ENCODE assay signal across 21 cellular contexts in genomic region chr16:23016372-23016771, GRCh38.
DNase-seq lines count a peak whose midpoint lies in the region; ATAC-seq, FAIRE-seq and TF ChIP-seq lines count a peak whose summit lies in the region.
"Had no signal": no experiment of that assay in that cellular context is flagged by ENCODE, and none has a peak within 500 bp of the region (broad histone marks: within the 10 kb centered on the region; RNA-seq: fewer than 3 reads in every experiment).

No MANE protein-coding gene starts in this region.

- no peak overlapping the region for H3K27ac Mint-ChIP-seq in activated CD8-positive, alpha-beta memory T cell treated with anti-CD3 and anti-CD28 coated beads, Interleukin-2, amount 10 ng/mL, durations not matched to agents 7 days and 5 days
- H3K27ac Mint-ChIP-seq: activated naive CD4-positive, alpha-beta T cell treated with anti-CD3 and anti-CD28 coated beads, Interleukin-2, amount 50 U/mL, for 24 hours had no signal

- DNase-seq in GM18507 (ENCODE audit: extremely low spot score, insufficient read length, low read depth) (no peak), NCI-H2107 (lab: John Stamatoyannopoulos, UW) (peak; percentile 59), kidney (peak; percentile 74), heart left ventricle (no peak), NCI-H446 (lab: John Stamatoyannopoulos, UW) (no peak), upper lobe of right lung (no peak)
- DNase-seq in activated CD8-positive, alpha-beta memory T cell treated with anti-CD3 and anti-CD28 coated beads, Interleukin-2, amount 10 ng/mL, durations not matched to agents 7 days and 5 days: no peak
- DNase-seq: activated CD4-positive, alpha-beta T cell treated with anti-CD3 and anti-CD28 coated beads for 1 hour; central memory CD4-positive, alpha-beta T cell; GF-D8; NCI-H748 treated with DMSO at 0.1 percent for 48 hours; OCI-M1; SHP77; stimulated activated CD4-positive, alpha-beta T cell treated with anti-CD3 and anti-CD28 coated beads, Interleukin-12 subunit alpha, Interleukin-12 subunit beta, amount 100 ng/mL, for 4 hours; uterus had no signal

- intact Hi-C loops in kidney (cut with DNase I) (no loop called here), heart left ventricle (cut with DNase I) (no loop called here), upper lobe of right lung (cut with DNase I) (no loop called here)

- no peak for TF ChIP-seq CTCF in kidney (IDR thresholded peaks at IDR 0.05; ENCODE audit: borderline replicate concordance, extremely low read depth, insufficient read depth)
- no peak for TF ChIP-seq CTCF in heart left ventricle (IDR thresholded peaks at IDR 0.05)
- no peak for TF ChIP-seq CTCF in upper lobe of right lung (IDR thresholded peaks at IDR 0.05)

- H3K36me3 ChIP-seq in BLaER1 treated with 17β-estradiol and CSF1 and Interleukin-3, amounts not matched to agents 10 nM and 100 nM: no peaks in the 10 kb centered on the region
- H3K36me3 ChIP-seq in kidney (ENCODE audit: control insufficient read depth in 1 of 2, insufficient read depth in 2 of 2, low read length in 2 of 2): no peaks in the 10 kb centered on the region
- H3K36me3 ChIP-seq in heart left ventricle: no peaks in the 10 kb centered on the region
- no peaks in the 10 kb centered on the region for H3K36me3 ChIP-seq in upper lobe of right lung
- H3K36me3 ChIP-seq: ascending aorta, uterus had no signal

- H3K9ac ChIP-seq in BLaER1 treated with 17β-estradiol and CSF1 and Interleukin-3, amounts not matched to agents 10 nM and 100 nM: no peak overlapping the region
- no peak overlapping the region for H3K9ac ChIP-seq in kidney (ENCODE audit: low read length in 2 of 2)

- no peaks in the 10 kb centered on the region for H3K27me3 ChIP-seq in BLaER1 treated with 17β-estradiol and CSF1 and Interleukin-3, amounts not matched to agents 10 nM and 100 nM
- H3K27me3 ChIP-seq in heart left ventricle (peaks cover 0 to 9% (median 0%) of the 10 kb centered on the region in 9 donors), upper lobe of right lung (no peaks in the 10 kb centered on the region)
- H3K27me3 ChIP-seq: ascending aorta, uterus had no signal

- CTCF ChIA-PET in activated CD8-positive, alpha-beta memory T cell treated with anti-CD3 and anti-CD28 coated beads, Interleukin-2, amount 10 ng/mL, durations not matched to agents 7 days and 5 days (lab: Charles Lee): no interaction called here

- peaks cover 5% of the 10 kb centered on the region for H3K27me3 Mint-ChIP-seq in activated CD8-positive, alpha-beta memory T cell treated with anti-CD3 and anti-CD28 coated beads, Interleukin-2, amount 10 ng/mL, durations not matched to agents 7 days and 5 days

- no peaks in the 10 kb centered on the region for H3K36me3 Mint-ChIP-seq in activated CD8-positive, alpha-beta memory T cell treated with anti-CD3 and anti-CD28 coated beads, Interleukin-2, amount 10 ng/mL, durations not matched to agents 7 days and 5 days
- H3K36me3 Mint-ChIP-seq: activated naive CD4-positive, alpha-beta T cell treated with anti-CD3 and anti-CD28 coated beads, Interleukin-2, amount 50 U/mL, for 24 hours had no signal

- no peak for TF ChIP-seq POLR2A in heart left ventricle (IDR thresholded peaks at IDR 0.05)

- no peaks in the 10 kb centered on the region for H3K9me3 Mint-ChIP-seq in activated CD8-positive, alpha-beta memory T cell treated with anti-CD3 and anti-CD28 coated beads, Interleukin-2, amount 10 ng/mL, durations not matched to agents 7 days and 5 days (ENCODE audit: low read depth)
- H3K9me3 Mint-ChIP-seq: activated naive CD4-positive, alpha-beta T cell treated with anti-CD3 and anti-CD28 coated beads, Interleukin-2, amount 50 U/mL, for 24 hours had no signal

- peaks cover 3% of the 10 kb centered on the region for H3K4me1 Mint-ChIP-seq in activated CD8-positive, alpha-beta memory T cell treated with anti-CD3 and anti-CD28 coated beads, Interleukin-2, amount 10 ng/mL, durations not matched to agents 7 days and 5 days
- H3K4me1 Mint-ChIP-seq: activated naive CD4-positive, alpha-beta T cell treated with anti-CD3 and anti-CD28 coated beads, Interleukin-2, amount 50 U/mL, for 24 hours had no signal

- H3K4me3 Mint-ChIP-seq in activated CD8-positive, alpha-beta memory T cell treated with anti-CD3 and anti-CD28 coated beads, Interleukin-2, amount 10 ng/mL, durations not matched to agents 7 days and 5 days: no peak overlapping the region
- H3K4me3 Mint-ChIP-seq: activated naive CD4-positive, alpha-beta T cell treated with anti-CD3 and anti-CD28 coated beads, Interleukin-2, amount 50 U/mL, for 24 hours had no signal

- peak overlapping the region in 8 of 11 experiments; percentile 9 to 42 (median 32); a peak in 12 of 22 replicates for H3K4me2 ChIP-seq in BLaER1 treated with 17β-estradiol and CSF1 and Interleukin-3, amounts not matched to agents 10 nM and 100 nM
- H3K4me2 ChIP-seq: A549 had no signal

- ATAC-seq in heart left ventricle (no peak), upper lobe of right lung (no peak)
- no peak for ATAC-seq in activated CD8-positive, alpha-beta memory T cell treated with anti-CD3 and anti-CD28 coated beads, Interleukin-2, amount 10 ng/mL, durations not matched to agents 7 days and 5 days
- ATAC-seq: A549 had no signal

- no peaks in the 10 kb centered on the region for H4K20me1 ChIP-seq in BLaER1 treated with 17β-estradiol and CSF1 and Interleukin-3, amounts not matched to agents 10 nM and 100 nM

- no peak overlapping the region for H3K27ac ChIP-seq in BLaER1 treated with 17β-estradiol and CSF1 and Interleukin-3, amounts not matched to agents 10 nM and 100 nM
- peak overlapping the region in 1 of 2 donors; percentile 36 for H3K27ac ChIP-seq in kidney (ENCODE audit: low read depth in 2 of 2, low read length in 2 of 2)
- no peak overlapping the region for H3K27ac ChIP-seq in heart left ventricle
- H3K27ac ChIP-seq in upper lobe of right lung: no peak overlapping the region
- H3K27ac ChIP-seq: A549, ascending aorta, epithelial cell of prostate, uterus had no signal

- peak; percentile 82 for FAIRE-seq in GM18507 (lab: Jason Lieb, UNC)
- FAIRE-seq in kidney (lab: Jason Lieb, UNC): no peak
- FAIRE-seq: A549, islet of Langerhans had no signal

- no peak overlapping the region for H3K4me3 ChIP-seq in BLaER1 treated with 17β-estradiol and CSF1 and Interleukin-3, amounts not matched to agents 10 nM and 100 nM
- H3K4me3 ChIP-seq in kidney (ENCODE audit: low read length in 2 of 2) (peak overlapping the region in 1 of 2 donors; percentile 6), heart left ventricle (no peak overlapping the region), upper lobe of right lung (no peak overlapping the region)
- H3K4me3 ChIP-seq: A549, ascending aorta, uterus had no signal

- 64 to 70% (median 67%) methylated on average over 1 of the region's 1 CpG for WGBS in heart left ventricle, 4 donors

- H3K9me3 ChIP-seq in BLaER1 treated with 17β-estradiol and CSF1 and Interleukin-3, amounts not matched to agents 10 nM and 100 nM (replicated peaks in 1 of 11): peaks cover 0 to 6% (median 0%) of the 10 kb centered on the region in 11 experiments; a peak in 2 of 22 replicates
- H3K9me3 ChIP-seq in kidney (ENCODE audit: control insufficient read depth in 1 of 2, low read length in 2 of 2) (no peaks in the 10 kb centered on the region), heart left ventricle (no peaks in the 10 kb centered on the region), upper lobe of right lung (no peaks in the 10 kb centered on the region)
- H3K9me3 ChIP-seq: A549, ascending aorta, uterus had no signal

- peaks cover 8 to 15% (median 10%) of the 10 kb centered on the region in 10 experiments; a peak in 15 of 20 replicates for H3K4me1 ChIP-seq in BLaER1 treated with 17β-estradiol and CSF1 and Interleukin-3, amounts not matched to agents 10 nM and 100 nM
- peaks cover 7 to 9% of the 10 kb centered on the region in 2 donors for H3K4me1 ChIP-seq in kidney (ENCODE audit: control insufficient read depth in 1 of 2, insufficient read depth in 1 of 2, low read depth in 1 of 2, low read length in 2 of 2)
- no peaks in the 10 kb centered on the region for H3K4me1 ChIP-seq in heart left ventricle
- no peaks in the 10 kb centered on the region for H3K4me1 ChIP-seq in upper lobe of right lung
- H3K4me1 ChIP-seq: A549, ascending aorta, uterus had no signal

Comparison
In these comparisons a context has a peak if more than half of its experiments do, and no peak if none do; other contexts are left out.
1. DNase-seq: peak in NCI-H2107 (single experiment) and kidney (single experiment); none in GM18507 (single experiment), heart left ventricle (0 of 5), NCI-H446 (0 of 2), activated CD8-positive, alpha-beta memory T cell treated with anti-CD3 and anti-CD28 coated beads, Interleukin-2, amount 10 ng/mL, durations not matched to agents 7 days and 5 days (single experiment) and upper lobe of right lung (single experiment).